Comparison of ENCODE assay signal across 14 cellular contexts in the genomic region with DNA sequence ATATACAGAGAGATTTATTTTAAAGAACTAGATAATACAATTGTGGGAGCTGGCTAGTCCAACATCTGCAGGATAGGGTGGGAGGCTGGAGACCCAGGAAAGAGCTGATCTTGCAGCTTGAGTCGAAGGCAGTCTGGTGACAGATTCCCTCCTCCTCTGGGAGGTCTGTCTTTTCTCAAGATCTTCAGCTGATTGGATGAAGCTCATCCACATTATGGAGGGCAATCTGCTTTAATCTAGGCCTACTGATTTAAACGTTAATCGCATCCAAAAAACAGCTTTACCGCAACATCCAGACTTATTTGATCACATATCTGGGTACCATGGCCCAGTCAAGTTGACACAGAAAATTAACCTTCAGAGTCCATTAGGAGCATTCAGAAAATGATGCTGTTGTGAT.
DNase-seq lines count a peak whose midpoint lies in the region; ATAC-seq and TF ChIP-seq lines count a peak whose summit lies in the region.
"Had no signal": no experiment of that assay in that cellular context is flagged by ENCODE, and none has a peak within 500 bp of the region (broad histone marks: within the 10 kb centered on the region; RNA-seq: fewer than 3 reads in every experiment).

No MANE protein-coding gene starts in this region.

- no peaks in the 10 kb centered on the region for H3K27me3 ChIP-seq in HAP-1 (ENCODE audit: low read depth)
- H3K27me3 ChIP-seq: BLaER1 treated with 17β-estradiol and CSF1 and Interleukin-3, amounts not matched to agents 10 nM and 100 nM had no signal

- no peaks in the 10 kb centered on the region for H3K36me3 ChIP-seq in HAP-1 (replicated peaks)
- H3K36me3 ChIP-seq: BLaER1 treated with 17β-estradiol and CSF1 and Interleukin-3, amounts not matched to agents 10 nM and 100 nM had no signal

- no peak overlapping the region for H3K4me3 ChIP-seq in HAP-1
- H3K4me3 ChIP-seq: A549; BLaER1 treated with 17β-estradiol and CSF1 and Interleukin-3, amounts not matched to agents 10 nM and 100 nM had no signal

- DNase-seq in NCI-H82 (lab: John Stamatoyannopoulos, UW) (peak; percentile 14), NCI-H82 treated with DMSO at 0.1 percent for 48 hours (lab: John Stamatoyannopoulos, UW; ENCODE audit: unreplicated experiment) (no peak), HAP-1 (ENCODE audit: low spot score in 2 of 2) (no peak)
- DNase-seq in activated CD4-positive, alpha-beta T cell treated with anti-CD3 and anti-CD28 coated beads, Interleukin-2, amount 50 U/mL, for 48 hours, result no peak
- DNase-seq: AML-193; Caco-2; Calu3; CD4-positive, alpha-beta T cell; CD8-positive, alpha-beta T cell; DMS79 treated with DMSO at 0.1 percent for 48 hours; GF-D8 had no signal

- H3K4me1 ChIP-seq in HAP-1, result no peaks in the 10 kb centered on the region
- H3K4me1 ChIP-seq: A549; BLaER1 treated with 17β-estradiol and CSF1 and Interleukin-3, amounts not matched to agents 10 nM and 100 nM had no signal

- in situ Hi-C loops in HAP-1 (cut with MboI; ENCODE audit: low sequenced_read_pairs), result no loop called here

- no peaks in the 10 kb centered on the region for H3K9me3 ChIP-seq in HAP-1
- H3K9me3 ChIP-seq: A549, Caco-2 had no signal

- no peak for ATAC-seq in SK-N-SH treated with all-trans-retinoic acid at 6 μM for 48 hours
- ATAC-seq: A549; CD8-positive, alpha-beta T cell had no signal

TF ChIP-seq in SK-N-SH treated with all-trans-retinoic acid at 6 μM for 48 hours, 23 proteins besides CTCF, POLR2A, EP300 and RAD21:
- TF ChIP-seq TCF4 (CRISPR knock-in tag; IDR thresholded peaks at IDR 0.05; ENCODE audit: borderline replicate concordance), result peak; percentile 23; the same call in 1 of the 2 replicates
- TF ChIP-seq OSR1 (CRISPR knock-in tag; IDR thresholded peaks at IDR 0.05), result no peak
